11 cellular contexts compared by ENCODE assay signal in the genomic region with DNA sequence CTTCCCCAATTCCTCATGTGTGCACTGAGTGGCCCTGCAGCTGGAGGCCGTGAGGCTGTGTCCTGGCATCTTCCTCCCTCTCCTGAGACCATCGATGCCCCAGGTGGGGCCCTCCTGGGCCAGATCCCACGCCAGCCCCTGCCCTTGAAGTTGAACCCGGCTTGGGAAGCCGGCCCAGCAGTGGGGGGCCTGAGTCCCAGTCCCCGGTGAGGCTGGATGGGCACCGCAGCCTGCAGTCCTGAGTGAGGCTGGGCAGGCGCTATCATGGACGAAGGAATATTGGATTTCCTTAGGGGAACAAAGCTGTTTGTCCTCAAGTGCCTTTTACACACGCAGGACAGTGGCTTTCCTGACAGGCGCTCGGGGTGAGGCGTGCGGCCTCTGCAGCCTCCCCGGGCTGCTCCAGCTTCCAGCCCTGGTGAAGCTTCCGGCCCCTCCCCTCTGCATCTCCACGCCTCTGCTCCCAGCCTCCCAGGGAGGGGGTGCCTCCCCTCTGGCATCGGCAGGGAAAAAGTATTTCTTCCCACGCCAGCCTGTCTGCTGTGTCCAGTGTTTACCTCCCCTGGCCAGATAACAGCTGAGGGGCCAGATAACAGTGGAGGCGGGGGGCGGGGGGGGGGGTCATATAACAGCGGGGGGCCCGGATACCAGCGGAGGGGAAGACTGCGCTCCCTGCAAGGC.
DNase-seq lines count a peak whose midpoint lies in the region; ATAC-seq and TF ChIP-seq lines count a peak whose summit lies in the region.
"Had no signal": no experiment of that assay in that cellular context is flagged by ENCODE, and none has a peak within 500 bp of the region (broad histone marks: within the 10 kb centered on the region; RNA-seq: fewer than 3 reads in every experiment).

No MANE protein-coding gene starts in this region.

- intact Hi-C loops in left ventricle myocardium superior (cut with micrococcal nuclease): no loop called here

- peaks cover 18% of the 10 kb centered on the region for H3K36me3 ChIP-seq in WERI-Rb-1

- CTCF ChIA-PET in GM10248 (lab: Yijun Ruan, JAX): interaction anchor here (0.8 to 2.2 kb wide), 4 partner anchors 10 to 229 kb away, joined by 3 to 6 read pairs (median 4); no protein-coding TSS in a partner anchor

- peak overlapping the region; percentile 35; the same call in 1 of the 2 replicates for H3K27ac ChIP-seq in WERI-Rb-1

- no peak overlapping the region for H3K4me3 ChIP-seq in WERI-Rb-1 (ENCODE audit: low read depth, low read length)

- peak; percentile 89 for ATAC-seq in left ventricle myocardium superior
- ATAC-seq in HG02571 (IDR thresholded peaks at IDR 0.05; ENCODE audit: unreplicated experiment): no peak
- no peak for ATAC-seq in HG03378 (IDR thresholded peaks at IDR 0.05; ENCODE audit: unreplicated experiment)
- no peak for ATAC-seq in GM18909 (IDR thresholded peaks at IDR 0.05; ENCODE audit: poor library complexity, unreplicated experiment)
- ATAC-seq: activated naive CD8-positive, alpha-beta T cell treated with anti-CD3 and anti-CD28 coated beads, Interleukin-2, amount 50 U/mL, for 24 hours had no signal

- POLR2A ChIA-PET in GM10248 (lab: Yijun Ruan, JAX): interaction anchor here (0.6 kb wide), 1 partner anchor 28 kb away, joined by 3 read pairs; no protein-coding TSS in a partner anchor

- DNase-seq in Daoy (ENCODE audit: low read depth): peak; percentile 59
- peak; percentile 57 for DNase-seq in WERI-Rb-1
- DNase-seq in left ventricle myocardium superior: peak; percentile 82
- peak; percentile 77 for DNase-seq in retina
- no peak for DNase-seq in GM10248 (ENCODE audit: extremely low spot score)
- DNase-seq: activated naive CD8-positive, alpha-beta T cell treated with anti-CD3 and anti-CD28 coated beads, Interleukin-2, amount 50 U/mL, for 24 hours; DMS53; NCI-H1930 had no signal

- no peak for TF ChIP-seq CTCF in WERI-Rb-1 (IDR thresholded peaks at IDR 0.05; ENCODE audit: low read depth, low read length)
- no peak for TF ChIP-seq CTCF in GM10248 (IDR thresholded peaks at IDR 0.05; ENCODE audit: control extremely low read depth, extremely low read depth, low read depth, missing control alignments)

- H3K9me3 ChIP-seq in WERI-Rb-1 (ENCODE audit: severe bottlenecking): no peaks in the 10 kb centered on the region

- no peaks in the 10 kb centered on the region for H3K27me3 ChIP-seq in WERI-Rb-1 (ENCODE audit: insufficient read depth, low read depth, severe bottlenecking)
